Comparison of ENCODE assay signal across 30 cellular contexts in the genomic region with DNA sequence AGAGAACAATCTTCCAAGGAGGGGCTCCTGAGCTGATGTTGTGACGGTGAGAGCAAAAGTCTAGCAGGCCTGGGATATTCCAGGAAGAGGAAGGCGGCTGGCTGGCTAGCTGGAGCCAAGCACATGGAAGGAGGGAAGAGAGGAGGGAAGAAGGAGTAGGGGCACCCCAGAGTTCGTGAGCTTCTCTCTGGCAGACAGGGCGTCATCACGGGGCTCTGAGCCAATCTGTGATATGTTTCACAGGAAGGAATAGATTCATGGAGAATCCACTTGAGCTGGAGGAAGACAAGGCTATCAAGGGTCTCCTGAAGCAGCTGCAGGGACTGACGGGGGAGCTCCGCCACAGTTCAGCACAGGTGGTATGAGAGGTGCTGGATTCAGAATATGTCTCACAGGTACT.
"Had no signal": no experiment of that assay in that cellular context is flagged by ENCODE, and none has a peak within 500 bp of the region (broad histone marks: within the 10 kb centered on the region; RNA-seq: fewer than 3 reads in every experiment).

No MANE protein-coding gene starts in this region.

- ATAC-seq: activated CD4-positive, CD25-positive, alpha-beta regulatory T cell treated with anti-CD3 and anti-CD28 coated beads, Interleukin-2, amount 50 U/mL, for 24 hours; activated CD8-positive, alpha-beta T cell treated with anti-CD3 and anti-CD28 coated beads for 36 hours; activated naive CD4-positive, alpha-beta T cell treated with anti-CD3 and anti-CD28 coated beads, Interleukin-2, amount 50 U/mL, for 72 hours; gastrocnemius medialis; right cardiac atrium had no signal

- H3K4me1 Mint-ChIP-seq: activated CD4-positive, alpha-beta T cell treated with anti-CD3 and anti-CD28 coated beads, Interleukin-2, amount 10 ng/mL, durations not matched to agents 24 days and 14 days; mesothelial cell of epicardium; nephron progenitor cell had no signal

- H3K27ac Mint-ChIP-seq: activated CD4-positive, alpha-beta T cell treated with anti-CD3 and anti-CD28 coated beads, Interleukin-2, amount 10 ng/mL, durations not matched to agents 24 days and 14 days; activated CD8-positive, alpha-beta T cell treated with anti-CD3 and anti-CD28 coated beads for 36 hours; activated naive CD4-positive, alpha-beta T cell treated with anti-CD3 and anti-CD28 coated beads, Interleukin-2, amount 50 U/mL, for 72 hours; activated T-helper 2 cell treated with anti-CD3 and anti-CD28 coated beads, Interferon-gamma antibody, Interleukin-2, Interleukin-4, amounts not matched to agents 10 μg/mL and 5 μg/mL and 100 μg/mL, durations not matched to agents 14 hours and 24 hours and 36 hours; mesothelial cell of epicardium; nephron progenitor cell had no signal

- H3K4me2 ChIP-seq: hepatocyte had no signal

- H3K27me3 ChIP-seq: colonic mucosa, esophagus squamous epithelium, gastrocnemius medialis, hepatocyte, suprapubic skin had no signal

- H3K36me3 ChIP-seq: colonic mucosa, gastrocnemius medialis had no signal

- H3K4me3 Mint-ChIP-seq: activated CD4-positive, alpha-beta T cell treated with anti-CD3 and anti-CD28 coated beads, Interleukin-2, amount 10 ng/mL, durations not matched to agents 24 days and 14 days; activated CD8-positive, alpha-beta T cell treated with anti-CD3 and anti-CD28 coated beads for 36 hours; mesothelial cell of epicardium; naive B cell; nephron progenitor cell had no signal

- H3K9me3 ChIP-seq: colonic mucosa, esophagus squamous epithelium, gastrocnemius medialis, suprapubic skin had no signal

- H2AFZ ChIP-seq: hepatocyte had no signal

- H3K4me1 ChIP-seq: colonic mucosa, esophagus squamous epithelium, suprapubic skin had no signal

- H3K27me3 Mint-ChIP-seq: activated CD4-positive, alpha-beta T cell treated with anti-CD3 and anti-CD28 coated beads, Interleukin-2, amount 10 ng/mL, durations not matched to agents 24 days and 14 days; activated CD8-positive, alpha-beta T cell treated with anti-CD3 and anti-CD28 coated beads for 36 hours; naive B cell had no signal

- H3K4me3 ChIP-seq: colonic mucosa, esophagus squamous epithelium, gastrocnemius medialis, hepatocyte, left ventricle myocardium inferior, suprapubic skin had no signal

- DNase-seq: activated CD4-positive, alpha-beta T cell treated with anti-CD3 and anti-CD28 coated beads, Interleukin-2, amount 10 ng/mL, durations not matched to agents 24 days and 14 days; activated CD8-positive, alpha-beta T cell treated with anti-CD3 and anti-CD28 coated beads for 36 hours; activated naive CD4-positive, alpha-beta T cell; activated T-cell treated with anti-CD3 and anti-CD28 coated beads, Interleukin-2, amount 50 U/mL, for 48 hours; anterior cingulate cortex; colonic mucosa; effector CD8-positive, alpha-beta T cell; esophagus squamous epithelium; gastrocnemius medialis; glutamatergic neuron; islet precursor cell; left ventricle myocardium inferior; naive B cell; nephron progenitor cell; nucleus accumbens; posterior cingulate gyrus; stimulated activated CD4-positive, alpha-beta T cell treated with anti-CD3 and anti-CD28 coated beads, Interleukin-15, amount 100 ng/mL, for 24 hours; stimulated activated CD4-positive, alpha-beta T cell treated with anti-CD3 and anti-CD28 coated beads, Interleukin-2, amount 100 ng/mL, for 24 hours; stimulated activated naive CD4-positive, alpha-beta T cell; T-helper 9 cell; trophoblast cell had no signal

- H3K27ac ChIP-seq: colonic mucosa, epithelial cell of prostate, esophagus squamous epithelium, gastrocnemius medialis, hepatocyte, left ventricle myocardium inferior, suprapubic skin, VCaP had no signal
